1 cellular context compared by ENCODE assay signal in the genomic region with DNA sequence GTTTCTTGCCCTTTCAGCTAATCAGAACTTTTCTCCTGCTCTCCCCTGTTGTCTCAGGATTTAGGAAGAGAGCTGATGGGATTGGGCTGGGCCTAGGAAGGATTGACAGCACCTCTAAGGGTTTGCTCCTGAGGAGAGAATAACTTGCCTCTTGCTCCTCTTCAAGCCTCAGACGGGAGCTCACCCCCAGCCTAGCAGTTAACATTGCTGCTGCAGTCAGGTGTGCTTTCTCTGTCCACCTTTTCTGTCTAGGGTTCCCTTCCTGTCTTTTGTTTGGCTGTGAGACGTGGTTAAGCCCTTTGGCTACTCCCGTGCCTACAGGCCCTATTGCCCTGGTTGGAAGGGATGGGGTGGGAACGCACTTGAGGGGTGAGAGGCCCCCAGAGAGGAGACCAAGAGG.
TF ChIP-seq lines count a peak whose summit lies in the region.

No MANE protein-coding gene starts in this region.

TF ChIP-seq in H1, 55 proteins besides CTCF, POLR2A, EP300 and RAD21:
- TF ChIP-seq HDAC2 (IDR thresholded peaks at IDR 0.05; ENCODE audit: borderline replicate concordance in 1 of 2, low read depth in 2 of 2, low read length in 2 of 2) (no peak), CTBP2 (IDR thresholded peaks at IDR 0.05; ENCODE audit: borderline replicate concordance, insufficient read depth, insufficient read length, low read length) (no peak)
